18 cellular contexts compared by ENCODE assay signal in genomic region chr6:122752990-122753687, GRCh38. TPM values are rescaled to one million over a fixed set of nuclear protein-coding genes. Genes with fewer than 3 reads are reported as not detected.
DNase-seq lines count a peak whose midpoint lies in the region; ATAC-seq and TF ChIP-seq lines count a peak whose summit lies in the region.
"Had no signal": no experiment of that assay in that cellular context is flagged by ENCODE, and none has a peak within 500 bp of the region (broad histone marks: within the 10 kb centered on the region; RNA-seq: fewer than 3 reads in every experiment).

No MANE protein-coding gene starts in this region.

- no peak overlapping the region for H3K27ac Mint-ChIP-seq in glutamatergic neuron (ENCODE audit: unreplicated experiment)
- H3K27ac Mint-ChIP-seq: activated CD4-positive, alpha-beta T cell treated with anti-CD3 and anti-CD28 coated beads for 36 hours had no signal

- peak overlapping the region; percentile 36 for H2AFZ ChIP-seq in osteoblast (ENCODE audit: low read length)

- TF ChIP-seq POLR2A in adrenal gland (IDR thresholded peaks at IDR 0.05), result no peak

- H3K9me3 Mint-ChIP-seq in glutamatergic neuron (ENCODE audit: unreplicated experiment), result peaks cover 2% of the 10 kb centered on the region

- no peak overlapping the region for H3K4me3 Mint-ChIP-seq in glutamatergic neuron (ENCODE audit: unreplicated experiment)
- H3K4me3 Mint-ChIP-seq: activated CD4-positive, alpha-beta T cell treated with anti-CD3 and anti-CD28 coated beads for 36 hours; naive B cell had no signal

- intact Hi-C loops in adrenal gland (cut with DNase I), result loop anchor here in 1 of 2 donors (5.0 kb wide), 1 partner anchor 74 kb away; no protein-coding TSS in a partner anchor

- WGBS in adrenal gland, 4 donors, result 73 to 82% (median 78%) methylated on average over 10 of the region's 10 CpGs

- in situ Hi-C loops in G401 (cut with HindIII; ENCODE audit: low sequenced_read_pairs), result no loop called here

- H4K20me1 ChIP-seq in osteoblast (ENCODE audit: insufficient read depth, low read length), result no peaks in the 10 kb centered on the region

- H3K4me2 ChIP-seq in osteoblast (ENCODE audit: insufficient read depth, low read length), result peak overlapping the region; percentile 70

- no peak for ATAC-seq in HG03378 (IDR thresholded peaks at IDR 0.05; ENCODE audit: unreplicated experiment)
- ATAC-seq: activated CD4-positive, alpha-beta T cell treated with anti-CD3 and anti-CD28 coated beads for 36 hours; foreskin keratinocyte; PC-3; sciatic nerve; stimulated activated naive CD8-positive, alpha-beta T cell treated with anti-CD3 and anti-CD28 coated beads, Interleukin-15, Interleukin-2, amounts not matched to agents 100 U/mL and 50 U/mL, for 24 hours had no signal

- peak; percentile 71 for DNase-seq in G401 (ENCODE audit: low spot score)
- peak; percentile 55 for DNase-seq in NCI-H524 treated with DMSO at 0.1 percent for 48 hours (lab: John Stamatoyannopoulos, UW)
- DNase-seq in coronary artery (ENCODE audit: low spot score), result no peak
- no peak for DNase-seq in osteoblast (ENCODE audit: insufficient read length, low spot score, missing footprints)
- no peak for DNase-seq in glutamatergic neuron
- no peak for DNase-seq in superior temporal gyrus (ENCODE audit: extremely low spot score)
- DNase-seq in adrenal gland, result no peak
- DNase-seq: activated CD4-positive, alpha-beta T cell treated with anti-CD3 and anti-CD28 coated beads for 36 hours; activated T-cell treated with anti-CD3 and anti-CD28 coated beads, Interleukin-2, amount 50 U/mL, for 48 hours; aorta; effector CD4-positive, alpha-beta T cell; foreskin keratinocyte; islet precursor cell; naive B cell; PC-3; stimulated activated naive CD8-positive, alpha-beta T cell treated with anti-CD3 and anti-CD28 coated beads, Interleukin-15, Interleukin-2, amounts not matched to agents 100 U/mL and 50 U/mL, for 24 hours had no signal

- peaks cover 2% of the 10 kb centered on the region for H3K36me3 Mint-ChIP-seq in glutamatergic neuron (ENCODE audit: unreplicated experiment)
- H3K36me3 Mint-ChIP-seq: naive B cell had no signal

- H3K36me3 ChIP-seq in osteoblast (ENCODE audit: insufficient read depth, low read length) (no peaks in the 10 kb centered on the region), adrenal gland (replicated peaks in 1 of 2) (no peaks in the 10 kb centered on the region)

- H3K4me1 ChIP-seq in osteoblast (ENCODE audit: insufficient read depth, low read length) (no peaks in the 10 kb centered on the region), adrenal gland (replicated peaks in 1 of 2) (no peaks in the 10 kb centered on the region)
- H3K4me1 ChIP-seq: foreskin keratinocyte had no signal

- H3K4me1 Mint-ChIP-seq in glutamatergic neuron (ENCODE audit: low read depth, unreplicated experiment), result no peaks in the 10 kb centered on the region

- no peaks in the 10 kb centered on the region for H3K79me2 ChIP-seq in osteoblast (ENCODE audit: insufficient read depth, low read length)

- H3K9me3 ChIP-seq in osteoblast (ENCODE audit: low read depth, low read length) (no peaks in the 10 kb centered on the region), adrenal gland (replicated peaks in 1 of 3) (no peaks in the 10 kb centered on the region)

- peak overlapping the region; percentile 19 for H3K4me3 ChIP-seq in coronary artery
- H3K4me3 ChIP-seq in osteoblast (ENCODE audit: insufficient read depth, low read length), result no peak overlapping the region
- peak overlapping the region in 1 of 4 donors; percentile 25 for H3K4me3 ChIP-seq in adrenal gland

- H3K27me3 ChIP-seq in osteoblast (ENCODE audit: insufficient read depth, low read length) (no peaks in the 10 kb centered on the region), adrenal gland (no peaks in the 10 kb centered on the region)
- H3K27me3 ChIP-seq: foreskin keratinocyte had no signal

- H3K27ac ChIP-seq in coronary artery (no peak overlapping the region), osteoblast (ENCODE audit: low read depth, low read length) (no peak overlapping the region), adrenal gland (peak overlapping the region in 2 of 5 donors; percentile 28 to 57)
- H3K27ac ChIP-seq: foreskin keratinocyte had no signal

- TF ChIP-seq CTCF in coronary artery (IDR thresholded peaks at IDR 0.05) (no peak), osteoblast (IDR thresholded peaks at IDR 0.05; ENCODE audit: extremely low read depth, low read depth, low read length) (no peak), glutamatergic neuron (IDR thresholded peaks at IDR 0.05; ENCODE audit: partially characterized antibody, unreplicated experiment) (no peak), adrenal gland (IDR thresholded peaks at IDR 0.05) (no peak)

- no peaks in the 10 kb centered on the region for H3K27me3 Mint-ChIP-seq in glutamatergic neuron (ENCODE audit: unreplicated experiment)
- H3K27me3 Mint-ChIP-seq: activated CD4-positive, alpha-beta T cell treated with anti-CD3 and anti-CD28 coated beads for 36 hours; naive B cell had no signal

RNA-seq across cellular contexts. Expression of gene FABP7, which starts 26.4 kb away (rescaled TPM):
- total RNA-seq in G401 (2014; rRNA removed; shearing (Covaris generic)), result not detected in 2 replicates
- total RNA-seq in osteoblast, result not detected in 2 replicates
- 3.3 TPM for total RNA-seq in glutamatergic neuron (ENCODE audit: unreplicated experiment)
- total RNA-seq in adrenal gland, result not detected
- polyA plus RNA-seq in adrenal gland, result not detected
- total RNA-seq: activated CD4-positive, alpha-beta T cell treated with anti-CD3 and anti-CD28 coated beads for 36 hours; aorta; PC-3; sciatic nerve had no signal
- polyA plus RNA-seq: aorta had no signal

RNA-seq across cellular contexts. Expression of gene SMPDL3A, which starts 35.9 kb away (rescaled TPM):
- total RNA-seq in G401 (2014; rRNA removed; shearing (Covaris generic)), result 0.07 and 1.2 TPM in 2 replicates
- total RNA-seq in osteoblast (22.7 and 23.5 TPM in 2 replicates), glutamatergic neuron (ENCODE audit: unreplicated experiment) (10.0 TPM), adrenal gland (10 to 100 TPM; 19.9 to 42.2 (median 34.0) TPM)
- 10 to 100 TPM; 10.2 to 42.2 (median 13.6) TPM for polyA plus RNA-seq in adrenal gland
- total RNA-seq: activated CD4-positive, alpha-beta T cell treated with anti-CD3 and anti-CD28 coated beads for 36 hours had no signal

Comparison
In these comparisons a context has a peak if more than half of its experiments do, and no peak if none do; other contexts are left out.
1. DNase-seq: peak in G401 (single experiment) and NCI-H524 treated with DMSO at 0.1 percent for 48 hours (single experiment); none in coronary artery (single experiment), osteoblast (single experiment), glutamatergic neuron (single experiment), superior temporal gyrus (single experiment) and adrenal gland (0 of 7).